In genomic region chr1:51381964-51382363, GRCh38 we compare ENCODE assay signal across 37 cellular contexts. TPM values are rescaled to one million over a fixed set of nuclear protein-coding genes. Genes with fewer than 3 reads are reported as not detected.
"Had no signal": no experiment of that assay in that cellular context is flagged by ENCODE, and none has a peak within 500 bp of the region (broad histone marks: within the 10 kb centered on the region; RNA-seq: fewer than 3 reads in every experiment).

No MANE protein-coding gene starts in this region.

- H3K27ac Mint-ChIP-seq: activated B cell treated with CpG ODN at 0.5 μM for 24 hours; activated CD8-positive, alpha-beta T cell treated with anti-CD3 and anti-CD28 coated beads for 36 hours; activated naive CD4-positive, alpha-beta T cell treated with anti-CD3 and anti-CD28 coated beads, Interleukin-2, amount 50 U/mL, for 24 hours; activated naive CD8-positive, alpha-beta T cell treated with anti-CD3 and anti-CD28 coated beads, Interleukin-2, amount 10 ng/mL, durations not matched to agents 7 days and 5 days; activated T-helper 2 cell treated with anti-CD3 and anti-CD28 coated beads, Interferon-gamma antibody, Interleukin-2, Interleukin-4, amounts not matched to agents 10 μg/mL and 5 μg/mL and 100 μg/mL, durations not matched to agents 14 hours and 24 hours and 36 hours had no signal

- FAIRE-seq: astrocyte, RCC 7860 had no signal

- H3K36me3 ChIP-seq: breast epithelium had no signal

- H3K4me3 Mint-ChIP-seq: activated B cell treated with CpG ODN at 0.5 μM for 24 hours; activated CD8-positive, alpha-beta T cell treated with anti-CD3 and anti-CD28 coated beads for 36 hours; activated naive CD4-positive, alpha-beta T cell treated with anti-CD3 and anti-CD28 coated beads, Interleukin-2, amount 50 U/mL, for 24 hours; activated naive CD8-positive, alpha-beta T cell treated with anti-CD3 and anti-CD28 coated beads, Interleukin-2, amount 10 ng/mL, durations not matched to agents 7 days and 5 days had no signal

- H3K4me1 Mint-ChIP-seq: activated B cell treated with CpG ODN at 0.5 μM for 24 hours; activated naive CD4-positive, alpha-beta T cell treated with anti-CD3 and anti-CD28 coated beads, Interleukin-2, amount 50 U/mL, for 24 hours; activated naive CD8-positive, alpha-beta T cell treated with anti-CD3 and anti-CD28 coated beads, Interleukin-2, amount 10 ng/mL, durations not matched to agents 7 days and 5 days had no signal

- H3K4me1 ChIP-seq: body of pancreas, breast epithelium had no signal

- ATAC-seq: activated CD8-positive, alpha-beta T cell treated with anti-CD3 and anti-CD28 coated beads for 36 hours; body of pancreas; Right ventricle myocardium inferior had no signal

- H3K4me3 ChIP-seq: body of pancreas, breast epithelium, PC-9 had no signal

- H3K27ac ChIP-seq: body of pancreas, breast epithelium, KMS-11, PC-9, RWPE1, VCaP had no signal

- H3K27me3 ChIP-seq: body of pancreas, breast epithelium had no signal

- H3K27me3 Mint-ChIP-seq: activated B cell treated with CpG ODN at 0.5 μM for 24 hours; activated CD8-positive, alpha-beta T cell treated with anti-CD3 and anti-CD28 coated beads for 36 hours; activated naive CD4-positive, alpha-beta T cell treated with anti-CD3 and anti-CD28 coated beads, Interleukin-2, amount 50 U/mL, for 24 hours; activated naive CD8-positive, alpha-beta T cell treated with anti-CD3 and anti-CD28 coated beads, Interleukin-2, amount 10 ng/mL, durations not matched to agents 7 days and 5 days had no signal

- DNase-seq: activated B cell treated with CpG ODN at 0.5 μM for 24 hours; activated CD4-positive, alpha-beta T cell treated with anti-CD3 and anti-CD28 coated beads, Interleukin-2, amount 50 U/mL, for 1 hour; activated CD8-positive, alpha-beta T cell treated with anti-CD3 and anti-CD28 coated beads for 36 hours; activated gamma-delta T cell; activated naive CD4-positive, alpha-beta T cell treated with Interleukin-2 at 50 U/mL for 16 hours; activated naive CD8-positive, alpha-beta T cell treated with anti-CD3 and anti-CD28 coated beads, Interleukin-2, amount 10 ng/mL, durations not matched to agents 7 days and 5 days; activated T-cell treated with anti-CD3 and anti-CD28 coated beads, Interleukin-2, amount 50 U/mL, for 48 hours; body of pancreas; cerebellar nuclear complex; MM.1S; MV-4-11; NCI-H1092; NCI-H1436 treated with DMSO at 0.1 percent for 48 hours; NCI-H1694 treated with DMSO at 0.1 percent for 48 hours; NCI-H2029 treated with DMSO at 0.1 percent for 48 hours; NCI-H2107; NCI-H2171; NCI-H510A; NCI-H526; NCI-H748 treated with DMSO at 0.1 percent for 48 hours; NK-92 treated with Interleukin-12 subunit alpha and Interleukin-12 subunit beta, amount 100 ng/mL, for 24 hours; PC-9; SIG-M5; SW 1271; T-helper 1 cell; T-helper 2 cell; T-helper 9 cell had no signal

RNA-seq across cellular contexts. Expression of gene TTC39A, which starts 51.6 kb away (rescaled TPM):
- total RNA-seq: activated naive CD8-positive, alpha-beta T cell treated with anti-CD3 and anti-CD28 coated beads, Interleukin-2, amount 10 ng/mL, durations not matched to agents 7 days and 5 days; LHCN-M2 had no signal
